ENCODE assay signal across 10 cellular contexts in the genomic region with DNA sequence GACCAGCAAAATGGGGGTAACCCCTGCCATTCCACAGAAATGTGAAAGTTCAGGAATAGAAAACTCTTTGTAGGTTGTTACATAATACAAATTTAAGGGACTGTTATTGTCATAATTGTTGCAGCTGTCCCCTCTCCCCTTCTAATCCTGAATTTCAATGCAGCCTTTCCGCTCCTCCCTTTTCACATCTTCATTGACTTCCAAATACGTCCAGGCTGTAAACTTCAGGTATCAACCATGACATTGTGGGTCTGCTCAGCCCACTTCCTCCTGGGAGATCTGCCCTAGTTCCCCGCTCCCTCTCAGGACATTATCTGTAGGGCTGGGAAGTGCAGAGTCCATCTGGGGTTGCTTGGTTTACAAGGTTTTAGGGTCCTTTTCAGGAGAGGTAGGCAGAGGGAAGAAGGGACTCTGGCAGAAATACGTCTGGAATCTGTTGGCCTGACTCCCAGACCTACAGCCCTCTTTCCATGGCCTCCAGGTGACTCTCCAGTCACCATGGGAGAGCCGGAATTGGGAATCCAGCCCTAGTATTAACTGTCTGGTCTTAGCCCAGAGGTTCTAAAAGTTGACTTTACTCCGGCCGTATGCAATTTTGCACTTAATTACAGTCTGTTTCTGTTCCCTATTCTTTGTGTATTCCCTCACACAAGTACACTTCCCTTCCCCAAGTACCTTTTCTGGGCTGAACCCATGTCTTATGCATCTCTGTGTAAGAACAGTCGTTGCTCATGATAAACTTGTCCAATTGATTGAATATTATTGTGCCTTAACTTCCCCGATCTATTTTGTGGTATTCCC. TPM values are rescaled to one million over a fixed set of nuclear protein-coding genes. Genes with fewer than 3 reads are reported as not detected.
DNase-seq lines count a peak whose midpoint lies in the region; ATAC-seq and TF ChIP-seq lines count a peak whose summit lies in the region.
"Had no signal": no experiment of that assay in that cellular context is flagged by ENCODE, and none has a peak within 500 bp of the region (broad histone marks: within the 10 kb centered on the region; RNA-seq: fewer than 3 reads in every experiment).

No MANE protein-coding gene starts in this region.

- no peak for TF ChIP-seq EP300 in suprapubic skin (IDR thresholded peaks at IDR 0.05)

- DNase-seq in activated CD4-positive, alpha-beta T cell treated with anti-CD3 and anti-CD28 coated beads, Interleukin-2, amount 10 ng/mL, durations not matched to agents 7 days and 5 days = no peak
- no peak for DNase-seq in activated CD4-positive, alpha-beta T cell treated with anti-CD3 and anti-CD28 coated beads, Interleukin-2, amount 50 U/mL, for 1 hour
- DNase-seq in T-helper 17 cell = no peak
- no peak for DNase-seq in glutamatergic neuron
- no peak for DNase-seq in suprapubic skin (ENCODE audit: low spot score in 2 of 2)
- no peak for DNase-seq in NCI-H526 (lab: John Stamatoyannopoulos, UW)
- DNase-seq in mucosa of gallbladder (ENCODE audit: low spot score) = no peak
- DNase-seq: WERI-Rb-1 had no signal

- CTCF ChIA-PET in activated CD4-positive, alpha-beta T cell treated with anti-CD3 and anti-CD28 coated beads, Interleukin-2, amount 10 ng/mL, durations not matched to agents 7 days and 5 days (lab: Charles Lee) = interaction anchor here (0.6 kb wide), 1 partner anchor 1183 kb away, joined by 3 read pairs; no protein-coding TSS in a partner anchor

- peaks cover 47% of the 10 kb centered on the region for H3K4me1 ChIP-seq in suprapubic skin

- TF ChIP-seq POLR2A in suprapubic skin (IDR thresholded peaks at IDR 0.05) = no peak

- ATAC-seq in T-helper 17 cell (no peak), GM21737 (IDR thresholded peaks at IDR 0.05; ENCODE audit: unreplicated experiment) (no peak)

- no peaks in the 10 kb centered on the region for H3K27me3 Mint-ChIP-seq in activated CD4-positive, alpha-beta T cell treated with anti-CD3 and anti-CD28 coated beads, Interleukin-2, amount 10 ng/mL, durations not matched to agents 7 days and 5 days
- no peaks in the 10 kb centered on the region for H3K27me3 Mint-ChIP-seq in T-helper 17 cell
- H3K27me3 Mint-ChIP-seq in glutamatergic neuron (ENCODE audit: unreplicated experiment) = peaks cover 8% of the 10 kb centered on the region

- peak overlapping the region; percentile 100 for H3K4me3 Mint-ChIP-seq in activated CD4-positive, alpha-beta T cell treated with anti-CD3 and anti-CD28 coated beads, Interleukin-2, amount 10 ng/mL, durations not matched to agents 7 days and 5 days
- H3K4me3 Mint-ChIP-seq in T-helper 17 cell (peak overlapping the region; percentile 98), glutamatergic neuron (ENCODE audit: unreplicated experiment) (peak overlapping the region; percentile 72)

- H3K4me3 ChIP-seq in suprapubic skin = peak overlapping the region; percentile 79

- H3K27ac ChIP-seq in suprapubic skin = peak overlapping the region; percentile 92
- H3K27ac ChIP-seq: WERI-Rb-1 had no signal

- H3K9me3 ChIP-seq in T-helper 17 cell (ENCODE audit: control insufficient read depth, low read length, poor library complexity, severe bottlenecking) (no peaks in the 10 kb centered on the region), suprapubic skin (no peaks in the 10 kb centered on the region)

- TF ChIP-seq CTCF in glutamatergic neuron (IDR thresholded peaks at IDR 0.05; ENCODE audit: partially characterized antibody, unreplicated experiment) (no peak), suprapubic skin (IDR thresholded peaks at IDR 0.05) (no peak)

- WGBS in suprapubic skin = 67% methylated on average over 9 of the region's 9 CpGs

- peaks cover 5% of the 10 kb centered on the region for H3K27me3 ChIP-seq in suprapubic skin

- no peaks in the 10 kb centered on the region for H3K36me3 ChIP-seq in suprapubic skin
- H3K36me3 ChIP-seq: WERI-Rb-1 had no signal

- peaks cover 3% of the 10 kb centered on the region for H3K9me3 Mint-ChIP-seq in activated CD4-positive, alpha-beta T cell treated with anti-CD3 and anti-CD28 coated beads, Interleukin-2, amount 10 ng/mL, durations not matched to agents 7 days and 5 days
- H3K9me3 Mint-ChIP-seq in glutamatergic neuron (ENCODE audit: unreplicated experiment) = no peaks in the 10 kb centered on the region

- peak overlapping the region; percentile 84 for H3K27ac Mint-ChIP-seq in activated CD4-positive, alpha-beta T cell treated with anti-CD3 and anti-CD28 coated beads, Interleukin-2, amount 10 ng/mL, durations not matched to agents 7 days and 5 days
- H3K27ac Mint-ChIP-seq in T-helper 17 cell = peak overlapping the region; percentile 98
- no peak overlapping the region for H3K27ac Mint-ChIP-seq in glutamatergic neuron (ENCODE audit: unreplicated experiment)

- POLR2A ChIA-PET in activated CD4-positive, alpha-beta T cell treated with anti-CD3 and anti-CD28 coated beads, Interleukin-2, amount 10 ng/mL, durations not matched to agents 7 days and 5 days (lab: Charles Lee) = no interaction called here

- peaks cover 80% of the 10 kb centered on the region for H3K4me1 Mint-ChIP-seq in activated CD4-positive, alpha-beta T cell treated with anti-CD3 and anti-CD28 coated beads, Interleukin-2, amount 10 ng/mL, durations not matched to agents 7 days and 5 days
- H3K4me1 Mint-ChIP-seq in T-helper 17 cell (peaks cover 51% of the 10 kb centered on the region), glutamatergic neuron (ENCODE audit: low read depth, unreplicated experiment) (peaks cover 2% of the 10 kb centered on the region)

- peaks cover 17% of the 10 kb centered on the region for H3K36me3 Mint-ChIP-seq in activated CD4-positive, alpha-beta T cell treated with anti-CD3 and anti-CD28 coated beads, Interleukin-2, amount 10 ng/mL, durations not matched to agents 7 days and 5 days (ENCODE audit: low read depth)
- H3K36me3 Mint-ChIP-seq in T-helper 17 cell (ENCODE audit: low read depth) = no peaks in the 10 kb centered on the region
- peaks cover 4% of the 10 kb centered on the region for H3K36me3 Mint-ChIP-seq in glutamatergic neuron (ENCODE audit: unreplicated experiment)

RNA-seq across cellular contexts. Expression of a gene that starts 4.7 kb away (rescaled TPM):
- total RNA-seq in activated CD4-positive, alpha-beta T cell treated with anti-CD3 and anti-CD28 coated beads, Interleukin-2, amount 10 ng/mL, durations not matched to agents 7 days and 5 days = 100 to 1,000 TPM; 329 to 349 TPM
- 100 to 1,000 TPM in 1 of 2 donors, 10 to 100 TPM in 1; 62.4 to 126 TPM for total RNA-seq in T-helper 17 cell
- not detected for total RNA-seq in glutamatergic neuron (ENCODE audit: unreplicated experiment)
- 10 to 100 TPM; 25.3 to 37.1 (median 31.8) TPM for total RNA-seq in suprapubic skin
- total RNA-seq in mucosa of gallbladder = 42.8 TPM

RNA-seq across cellular contexts. Expression of a gene that starts 22.4 kb away (rescaled TPM):
- 10 to 100 TPM; 48.2 to 56.0 TPM for total RNA-seq in activated CD4-positive, alpha-beta T cell treated with anti-CD3 and anti-CD28 coated beads, Interleukin-2, amount 10 ng/mL, durations not matched to agents 7 days and 5 days
- total RNA-seq in T-helper 17 cell (1 to 10 TPM; 8.1 to 9.1 TPM), glutamatergic neuron (ENCODE audit: unreplicated experiment) (not detected), suprapubic skin (1 to 10 TPM; 4.7 to 9.8 (median 7.7) TPM), mucosa of gallbladder (2.8 TPM)
- total RNA-seq: epithelial cell of proximal tubule had no signal

Comparison
In these comparisons a context has a peak if more than half of its experiments do, and no peak if none do; other contexts are left out.
1. RNA of a gene that starts 4.7 kb away (total RNA-seq): 329 to 349 TPM in activated CD4-positive, alpha-beta T cell treated with anti-CD3 and anti-CD28 coated beads, Interleukin-2, amount 10 ng/mL, durations not matched to agents 7 days and 5 days, 62.4 to 126 TPM in T-helper 17 cell, 42.8 TPM in mucosa of gallbladder (single experiment) and 25.3 to 37.1 TPM in suprapubic skin; not detected in glutamatergic neuron (single experiment); every median in the first group is over 10 times any median in the second.
2. RNA of a gene that starts 22.4 kb away (total RNA-seq): 48.2 to 56.0 TPM in activated CD4-positive, alpha-beta T cell treated with anti-CD3 and anti-CD28 coated beads, Interleukin-2, amount 10 ng/mL, durations not matched to agents 7 days and 5 days; 8.1 to 9.1 TPM in T-helper 17 cell, 4.7 to 9.8 TPM in suprapubic skin, 2.8 TPM in mucosa of gallbladder (single experiment) and not detected in glutamatergic neuron (single experiment); every median in the first group is over 4 times any median in the second.
3. Peak in every context shown above with its lines, with median percentiles within 50 percentile points of each other: H3K4me3 Mint-ChIP-seq.